In the genomic region with DNA sequence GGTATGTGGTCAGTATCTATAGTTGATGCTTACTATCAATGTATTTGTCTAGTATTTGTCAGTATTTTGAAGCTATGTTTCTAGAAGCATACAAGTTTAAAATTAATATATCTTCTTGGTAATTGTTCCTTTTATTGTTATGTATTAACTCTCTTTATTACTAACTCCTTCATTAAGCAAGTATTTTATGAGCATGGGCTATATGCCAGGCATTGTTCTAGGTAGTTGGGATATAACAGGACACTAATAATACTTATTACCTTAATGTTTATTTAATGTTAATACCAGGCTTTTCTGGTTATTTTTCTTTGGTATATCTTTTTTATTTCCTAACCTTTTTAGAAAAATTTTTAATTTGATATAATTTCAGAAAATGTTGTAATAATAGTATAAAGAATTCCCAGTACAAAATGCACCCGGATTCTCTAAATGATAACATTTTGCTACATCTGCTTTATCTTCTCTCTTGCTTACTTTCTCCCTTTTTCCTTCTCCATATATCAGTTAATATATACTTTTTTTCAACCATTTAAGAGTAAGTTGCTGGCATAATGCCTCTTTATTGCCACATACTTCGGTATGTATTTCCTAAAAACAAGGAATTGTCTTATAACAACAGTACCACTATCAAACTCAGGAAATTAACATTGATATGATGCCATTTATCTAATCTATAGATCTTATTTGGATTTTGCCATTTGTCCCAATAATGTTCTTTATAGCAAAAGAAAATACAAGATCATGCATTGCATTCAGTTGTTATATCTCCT, we compare ENCODE assay signal across 27 cellular contexts. TPM values are rescaled to one million over a fixed set of nuclear protein-coding genes. Genes with fewer than 3 reads are reported as not detected.
A peak's percentile ranks its signal among the peaks of the same experiment; 100 is the strongest.
DNase-seq lines count a peak whose midpoint lies in the region; ATAC-seq, FAIRE-seq and TF ChIP-seq lines count a peak whose summit lies in the region.
"Had no signal": no experiment of that assay in that cellular context is flagged by ENCODE, and none has a peak within 500 bp of the region (broad histone marks: within the 10 kb centered on the region; RNA-seq: fewer than 3 reads in every experiment).

No MANE protein-coding gene starts in this region.

- 73% methylated on average over 2 of the region's 2 CpGs for WGBS in mammary epithelial cell (ENCODE audit: low coverage, missing lambda C conversion rate)
- WGBS in small intestine, 3 donors: 12 to 62% (median 37%) methylated on average over 2 of the region's 2 CpGs
- WGBS in lower leg skin, 2 donors: 80 to 83% methylated on average over 2 of the region's 2 CpGs

- H3K36me3 ChIP-seq in mammary epithelial cell (ENCODE audit: insufficient read depth, low read length): no peaks in the 10 kb centered on the region
- no peaks in the 10 kb centered on the region for H3K36me3 ChIP-seq in bronchial epithelial cell (ENCODE audit: control insufficient read depth, insufficient read depth, low read length)
- H3K36me3 ChIP-seq in small intestine (ENCODE audit: control insufficient read depth in 2 of 2, insufficient read depth in 2 of 2, low read length in 2 of 2): no peaks in the 10 kb centered on the region
- H3K36me3 ChIP-seq: BLaER1 treated with 17β-estradiol and CSF1 and Interleukin-3, amounts not matched to agents 10 nM and 100 nM had no signal

- H3K4me2 ChIP-seq in mammary epithelial cell (ENCODE audit: insufficient read depth, low read depth, low read length): no peak overlapping the region
- H3K4me2 ChIP-seq: BLaER1 treated with 17β-estradiol and CSF1 and Interleukin-3, amounts not matched to agents 10 nM and 100 nM had no signal

- intact Hi-C loops in MCF 10A (cut with micrococcal nuclease) (no loop called here), mammary epithelial cell (cut with micrococcal nuclease) (no loop called here), lower leg skin (cut with DNase I; ENCODE audit: low total_unique reads) (no loop called here)

- ATAC-seq in GM21528 (IDR thresholded peaks at IDR 0.05; ENCODE audit: low FRiP score, unreplicated experiment): no peak
- ATAC-seq: CD8-positive, alpha-beta T cell; HepG2 had no signal

- dilution Hi-C loops in mammary epithelial cell (cut with HindIII; ENCODE audit: low sequenced_read_pairs): no loop called here

- H3K27me3 Mint-ChIP-seq in MCF 10A (ENCODE audit: insufficient read depth, unreplicated experiment) (no peaks in the 10 kb centered on the region), osteocyte (ENCODE audit: unreplicated experiment) (no peaks in the 10 kb centered on the region)

- no peak for FAIRE-seq in bronchial epithelial cell (lab: Jason Lieb, UNC)
- peak; percentile 36 for FAIRE-seq in small intestine (lab: Jason Lieb, UNC)
- FAIRE-seq: GM19239, HepG2 had no signal

- no peak overlapping the region for H2AFZ ChIP-seq in mammary epithelial cell (ENCODE audit: low read depth, low read length)

- no peak overlapping the region for H3K27ac Mint-ChIP-seq in MCF 10A (ENCODE audit: low read depth, unreplicated experiment)
- no peak overlapping the region for H3K27ac Mint-ChIP-seq in osteocyte (ENCODE audit: unreplicated experiment)
- H3K27ac Mint-ChIP-seq: CD8-positive, alpha-beta T cell had no signal

- DNase-seq in MCF 10A (ENCODE audit: unreplicated experiment): peak; percentile 23
- DNase-seq in mammary epithelial cell: no peak
- DNase-seq in bronchial epithelial cell (ENCODE audit: low read depth): peak; percentile 16
- DNase-seq in fibroblast of pulmonary artery (ENCODE audit: low read depth): peak; percentile 77
- DNase-seq in small intestine: peak; percentile 43
- DNase-seq in osteocyte (ENCODE audit: extremely low spot score, unreplicated experiment): no peak
- no peak for DNase-seq in lower leg skin (ENCODE audit: low spot score in 2 of 2)
- DNase-seq: ACHN; Calu3; CD8-positive, alpha-beta T cell; DMS153; GF-D8; KG1; NCI-H1105; NCI-H146; NCI-H2029; NCI-H345; NCI-H524; NCI-H774; NK-92 treated with Interleukin-12 subunit alpha and Interleukin-12 subunit beta, amount 100 ng/mL, for 24 hours; SIG-M5 had no signal

- CTCF ChIA-PET in MCF 10A (lab: Yijun Ruan, JAX) (no interaction called here), mammary epithelial cell (lab: Charles Lee; ENCODE audit: low non-redundant PET) (no interaction called here)

- in situ Hi-C loops in mammary epithelial cell (cut with MboI; ENCODE audit: low sequenced_read_pairs in 2 of 2): no loop called here

- no peak for TF ChIP-seq CTCF in MCF 10A (IDR thresholded peaks at IDR 0.05; ENCODE audit: unreplicated experiment)
- no peak for TF ChIP-seq CTCF in mammary epithelial cell (conservative IDR thresholded peaks at IDR 0.05 in 1 of 2, IDR thresholded peaks at IDR 0.05 in 1 of 2; ENCODE audit: extremely low read depth in 1 of 2, insufficient read depth in 1 of 2, low read depth in 1 of 2, low read length in 2 of 2)
- TF ChIP-seq CTCF in bronchial epithelial cell (IDR thresholded peaks at IDR 0.05; ENCODE audit: insufficient read depth, low read length, severe bottlenecking): no peak
- no peak for TF ChIP-seq CTCF in fibroblast of pulmonary artery (IDR thresholded peaks at IDR 0.05; ENCODE audit: low read length, missing control alignments)
- no peak for TF ChIP-seq CTCF in osteocyte (IDR thresholded peaks at IDR 0.05)
- TF ChIP-seq CTCF in lower leg skin (IDR thresholded peaks at IDR 0.05): no peak

- H3K9me3 Mint-ChIP-seq in MCF 10A (ENCODE audit: unreplicated experiment) (peaks cover 7% of the 10 kb centered on the region), osteocyte (ENCODE audit: unreplicated experiment) (peaks cover 3% of the 10 kb centered on the region)

- BruUV-seq in MCF 10A (replicated peaks; lab: Mats Ljungman, UMichigan) (no TSS peak), mammary epithelial cell (replicated peaks; lab: Mats Ljungman, UMichigan) (no TSS peak)

- H3K4me1 ChIP-seq in mammary epithelial cell (ENCODE audit: insufficient read depth, low read length): peaks cover 4% of the 10 kb centered on the region
- H3K4me1 ChIP-seq in small intestine (ENCODE audit: control insufficient read depth in 2 of 2, insufficient read depth in 1 of 2, low read depth in 1 of 2, low read length in 1 of 2): no peaks in the 10 kb centered on the region

- H3K36me3 Mint-ChIP-seq in MCF 10A (ENCODE audit: insufficient read depth, unreplicated experiment): peaks cover 2% of the 10 kb centered on the region
- H3K36me3 Mint-ChIP-seq in osteocyte (ENCODE audit: unreplicated experiment): peaks cover 8% of the 10 kb centered on the region
- H3K36me3 Mint-ChIP-seq: CD8-positive, alpha-beta T cell had no signal

- H3K4me3 ChIP-seq in mammary epithelial cell (replicated peaks in 1 of 3; ENCODE audit: insufficient read depth in 1 of 3, low read depth in 2 of 3, low read length in 3 of 3): no peak overlapping the region
- H3K4me3 ChIP-seq in bronchial epithelial cell (ENCODE audit: low read depth, low read length): no peak overlapping the region
- no peak overlapping the region for H3K4me3 ChIP-seq in fibroblast of pulmonary artery (replicated peaks; ENCODE audit: low read depth, low read length)
- no peak overlapping the region for H3K4me3 ChIP-seq in small intestine (ENCODE audit: low read depth in 1 of 2, low read length in 2 of 2)
- no peak overlapping the region for H3K4me3 ChIP-seq in lower leg skin (ENCODE audit: low read depth, poor library complexity, severe bottlenecking)
- H3K4me3 ChIP-seq: BLaER1 treated with 17β-estradiol and CSF1 and Interleukin-3, amounts not matched to agents 10 nM and 100 nM had no signal

- no peak overlapping the region for H3K9ac ChIP-seq in mammary epithelial cell (ENCODE audit: insufficient read depth, low read length)
- H3K9ac ChIP-seq: BLaER1 treated with 17β-estradiol and CSF1 and Interleukin-3, amounts not matched to agents 10 nM and 100 nM had no signal

- H3K4me1 Mint-ChIP-seq in MCF 10A (ENCODE audit: insufficient read depth, unreplicated experiment): no peaks in the 10 kb centered on the region
- no peaks in the 10 kb centered on the region for H3K4me1 Mint-ChIP-seq in osteocyte (ENCODE audit: unreplicated experiment)

- H3K9me3 ChIP-seq in mammary epithelial cell (replicated peaks; ENCODE audit: insufficient read depth, low read length) (no peaks in the 10 kb centered on the region), small intestine (ENCODE audit: control insufficient read depth, low read depth) (no peaks in the 10 kb centered on the region)

- H3K27ac ChIP-seq in mammary epithelial cell (ENCODE audit: insufficient read depth, low read depth, low read length) (no peak overlapping the region), small intestine (ENCODE audit: low read depth in 1 of 2, low read length in 1 of 2) (no peak overlapping the region)
- H3K27ac ChIP-seq: 22Rv1; BLaER1 treated with 17β-estradiol and CSF1 and Interleukin-3, amounts not matched to agents 10 nM and 100 nM; RWPE1 had no signal

- H3K4me3 Mint-ChIP-seq in MCF 10A (ENCODE audit: unreplicated experiment) (no peak overlapping the region), osteocyte (ENCODE audit: unreplicated experiment) (no peak overlapping the region)
- H3K4me3 Mint-ChIP-seq: CD8-positive, alpha-beta T cell had no signal

- H3K27me3 ChIP-seq in mammary epithelial cell (ENCODE audit: insufficient read depth, low read length) (no peaks in the 10 kb centered on the region), bronchial epithelial cell (ENCODE audit: control insufficient read depth, insufficient read depth, low read length) (no peaks in the 10 kb centered on the region), small intestine (ENCODE audit: control insufficient read depth in 2 of 2, insufficient read depth in 2 of 2, low read length in 2 of 2) (no peaks in the 10 kb centered on the region)
- H3K27me3 ChIP-seq: BLaER1 treated with 17β-estradiol and CSF1 and Interleukin-3, amounts not matched to agents 10 nM and 100 nM had no signal

- no peak for TF ChIP-seq POLR2A in lower leg skin (IDR thresholded peaks at IDR 0.05)

- H3K79me2 ChIP-seq in mammary epithelial cell (ENCODE audit: insufficient read depth, low read length): no peaks in the 10 kb centered on the region

- POLR2A ChIA-PET in MCF 10A (lab: Yijun Ruan, JAX): interaction anchor here (1.5 to 1.8 kb wide), 2 partner anchors 9 to 17 kb away, joined by 4 to 5 read pairs; no protein-coding TSS in a partner anchor

- no peaks in the 10 kb centered on the region for H4K20me1 ChIP-seq in mammary epithelial cell (ENCODE audit: insufficient read depth, low read length)
- H4K20me1 ChIP-seq: BLaER1 treated with 17β-estradiol and CSF1 and Interleukin-3, amounts not matched to agents 10 nM and 100 nM had no signal

RNA-seq across cellular contexts. Expression of gene LRRC49, which starts 30.9 kb away (rescaled TPM):
- total RNA-seq in MCF 10A (2022) (6.9 and 8.4 TPM in 2 replicates), mammary epithelial cell (10 to 100 TPM in 1 of 2 donors, 1 to 10 TPM in 1; 9.0 to 21.2 TPM), bronchial epithelial cell (4.7 and 5.5 TPM in 2 replicates), osteocyte (8.9 and 12.5 TPM in 2 replicates), lower leg skin (1 to 10 TPM; 1.9 to 6.1 (median 5.3) TPM)
- polyA plus RNA-seq in mammary epithelial cell (4.3 TPM), small intestine (1 to 10 TPM in 1 of 3 donors, under 1 TPM in 2; 0.81 to 2.0 (median 0.89) TPM)
- polyA minus RNA-seq in mammary epithelial cell: 26.5 TPM
- total RNA-seq: CD8-positive, alpha-beta T cell had no signal

RNA-seq across cellular contexts. Expression of gene THAP10, which starts 31.3 kb away (rescaled TPM):
- 4.0 and 5.7 TPM in 2 replicates for total RNA-seq in MCF 10A (2022)
- 1 to 10 TPM; 3.0 to 4.9 TPM for total RNA-seq in mammary epithelial cell
- 2.5 TPM for polyA plus RNA-seq in mammary epithelial cell
- polyA minus RNA-seq in mammary epithelial cell: 3.7 TPM
- total RNA-seq in bronchial epithelial cell: 0.79 and 1.3 TPM in 2 replicates
- polyA plus RNA-seq in small intestine: 1 to 10 TPM in 2 of 3 donors, under 1 TPM in 1; 0.89 to 2.4 (median 1.1) TPM
- total RNA-seq in osteocyte: 1.5 and 1.7 TPM in 2 replicates
- 1 to 10 TPM; 2.0 to 4.5 (median 2.9) TPM for total RNA-seq in lower leg skin
- total RNA-seq: CD8-positive, alpha-beta T cell had no signal

Comparison
In these comparisons a context has a peak if more than half of its experiments do, and no peak if none do; other contexts are left out.
1. DNase-seq: peak in MCF 10A (single experiment), bronchial epithelial cell (single experiment), fibroblast of pulmonary artery (single experiment) and small intestine (single experiment); none in mammary epithelial cell (single experiment), osteocyte (single experiment) and lower leg skin (0 of 2).